In the genomic region with DNA sequence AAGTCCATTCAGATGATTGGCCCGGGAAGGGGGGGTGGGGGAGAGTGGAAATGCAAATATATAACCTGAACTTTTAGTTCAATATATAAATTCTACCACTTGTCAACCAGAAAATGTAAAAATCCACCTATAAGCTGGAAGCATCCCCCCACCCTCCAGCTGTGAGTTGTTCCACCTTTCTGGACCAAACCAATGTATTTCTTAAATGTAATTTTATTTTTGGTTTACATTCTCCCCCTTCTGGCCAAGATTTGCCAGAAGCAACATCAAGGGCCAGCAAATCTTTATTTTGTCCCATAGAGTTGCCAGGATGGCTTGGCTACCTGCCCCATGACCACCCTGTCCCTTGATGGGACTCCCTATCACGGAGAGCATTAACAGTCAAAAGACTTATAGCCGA, we compare ENCODE assay signal across 12 cellular contexts.
DNase-seq lines count a peak whose midpoint lies in the region; ATAC-seq and TF ChIP-seq lines count a peak whose summit lies in the region.
"Had no signal": no experiment of that assay in that cellular context is flagged by ENCODE, and none has a peak within 500 bp of the region (broad histone marks: within the 10 kb centered on the region; RNA-seq: fewer than 3 reads in every experiment).

No MANE protein-coding gene starts in this region.

- H3K27me3 ChIP-seq in OCI-LY3 (ENCODE audit: low read depth, low read length): no peaks in the 10 kb centered on the region
- H3K27me3 ChIP-seq in HAP-1 (ENCODE audit: low read depth): no peaks in the 10 kb centered on the region
- H3K27me3 ChIP-seq: BLaER1, SJCRH30 had no signal

- H3K27ac ChIP-seq in OCI-LY3 (ENCODE audit: low read length): no peak overlapping the region
- H3K27ac ChIP-seq: BLaER1, SJCRH30 had no signal

- no peaks in the 10 kb centered on the region for H3K36me3 ChIP-seq in OCI-LY3 (replicated peaks; ENCODE audit: low read depth, low read length)
- no peaks in the 10 kb centered on the region for H3K36me3 ChIP-seq in HAP-1 (replicated peaks)
- H3K36me3 ChIP-seq: BLaER1, SJCRH30 had no signal

- no peak overlapping the region for H3K4me2 ChIP-seq in OCI-LY3 (ENCODE audit: low read length)
- H3K4me2 ChIP-seq: BLaER1 had no signal

- no peaks in the 10 kb centered on the region for H3K9me3 ChIP-seq in OCI-LY3 (ENCODE audit: insufficient read depth, low read length)
- H3K9me3 ChIP-seq in HAP-1: no peaks in the 10 kb centered on the region
- H3K9me3 ChIP-seq: BLaER1, SJCRH30 had no signal

- peak; percentile 15 for TF ChIP-seq CTCF in AG10803 (conservative IDR thresholded peaks at IDR 0.05; ENCODE audit: low read length)
- TF ChIP-seq CTCF in OCI-LY3 (IDR thresholded peaks at IDR 0.05; ENCODE audit: low read depth, low read length): peak; percentile 12; the same call in 1 of the 2 replicates

- no peak for DNase-seq in AG10803 (ENCODE audit: low read depth)
- DNase-seq in EH (ENCODE audit: low read depth): peak; percentile 17
- DNase-seq in fibroblast of peridontal ligament (ENCODE audit: extremely low read depth): peak; percentile 6
- DNase-seq in HAP-1 (ENCODE audit: low spot score in 2 of 2): no peak
- DNase-seq in head of caudate nucleus: no peak
- DNase-seq: DMS153, EL, SJCRH30, T-helper 2 cell had no signal

- no peaks in the 10 kb centered on the region for H3K79me2 ChIP-seq in OCI-LY3 (ENCODE audit: low read length)

- H3K4me1 ChIP-seq in OCI-LY3 (ENCODE audit: low read length) (no peaks in the 10 kb centered on the region), HAP-1 (no peaks in the 10 kb centered on the region)
- H3K4me1 ChIP-seq: BLaER1, SJCRH30 had no signal

- no peak for ATAC-seq in GM21619 (IDR thresholded peaks at IDR 0.05; ENCODE audit: unreplicated experiment)

- H2AFZ ChIP-seq in OCI-LY3 (ENCODE audit: low read depth, low read length): no peak overlapping the region

- H4K20me1 ChIP-seq in OCI-LY3 (ENCODE audit: insufficient read depth, low read length): no peaks in the 10 kb centered on the region
- H4K20me1 ChIP-seq: BLaER1 had no signal

- no peak overlapping the region for H3K9ac ChIP-seq in OCI-LY3 (ENCODE audit: low read length)
- H3K9ac ChIP-seq: BLaER1 had no signal

- in situ Hi-C loops in HAP-1 (cut with MboI; ENCODE audit: low sequenced_read_pairs): no loop called here

- H3K4me3 ChIP-seq in AG10803 (ENCODE audit: low read length) (no peak overlapping the region), OCI-LY3 (ENCODE audit: low read length) (no peak overlapping the region), HAP-1 (no peak overlapping the region)
- H3K4me3 ChIP-seq: BLaER1, SJCRH30 had no signal

- intact Hi-C loops in head of caudate nucleus (cut with DNase I): no loop called here

Comparison
In these comparisons a context has a peak if more than half of its experiments do, and no peak if none do; other contexts are left out.
1. DNase-seq: peak in EH (single experiment) and fibroblast of peridontal ligament (single experiment); none in AG10803 (single experiment), HAP-1 (0 of 2) and head of caudate nucleus (0 of 42).